Comparison of ENCODE assay signal across 8 cellular contexts in genomic region chr5:149799119-149799623, GRCh38.
DNase-seq lines count a peak whose midpoint lies in the region; ATAC-seq, FAIRE-seq and TF ChIP-seq lines count a peak whose summit lies in the region.

No MANE protein-coding gene starts in this region.

- H3K4me3 ChIP-seq in skeletal muscle cell (ENCODE audit: low read depth, low read length) = no peak overlapping the region

- no peak for FAIRE-seq in H54 (lab: Jason Lieb, UNC)

- peak; percentile 76 for DNase-seq in H54 (ENCODE audit: insufficient read length, low spot score)
- peak; percentile 42 to 58 for DNase-seq in SHP77 (lab: John Stamatoyannopoulos, UW)
- peak; percentile 80 for DNase-seq in fibroblast of peridontal ligament (ENCODE audit: extremely low read depth)
- peak; percentile 89 for DNase-seq in skeletal muscle cell (ENCODE audit: low read depth)
- no peak for DNase-seq in stimulated activated CD8-positive, alpha-beta memory T cell treated with anti-CD3 and anti-CD28 coated beads, Interleukin-4, amount 100 ng/mL, for 48 hours
- DNase-seq in activated naive CD4-positive, alpha-beta T cell (lab: John Stamatoyannopoulos, UW) = no peak
- DNase-seq in activated CD4-positive, CD25-positive, alpha-beta regulatory T cell treated with anti-CD3 and anti-CD28 coated beads, Interleukin-2, amount 50 U/mL, for 72 hours = no peak

- ATAC-seq in GM21528 (IDR thresholded peaks at IDR 0.05; ENCODE audit: low FRiP score, unreplicated experiment) = no peak

- no peak for TF ChIP-seq POLR2A in H54 (IDR thresholded peaks at IDR 0.05; ENCODE audit: low read depth, low read length)

Comparison
In these comparisons a context has a peak if more than half of its experiments do, and no peak if none do; other contexts are left out.
1. DNase-seq: peak in H54 (single experiment), SHP77 (2 of 2), fibroblast of peridontal ligament (single experiment) and skeletal muscle cell (single experiment); none in stimulated activated CD8-positive, alpha-beta memory T cell treated with anti-CD3 and anti-CD28 coated beads, Interleukin-4, amount 100 ng/mL, for 48 hours (single experiment), activated naive CD4-positive, alpha-beta T cell (0 of 4) and activated CD4-positive, CD25-positive, alpha-beta regulatory T cell treated with anti-CD3 and anti-CD28 coated beads, Interleukin-2, amount 50 U/mL, for 72 hours (single experiment).